In genomic region chr5:10572451-10572850, GRCh38 we compare ENCODE assay signal across 14 cellular contexts. TPM values are rescaled to one million over a fixed set of nuclear protein-coding genes. Genes with fewer than 3 reads are reported as not detected.
DNase-seq lines count a peak whose midpoint lies in the region; ATAC-seq and TF ChIP-seq lines count a peak whose summit lies in the region.
"Had no signal": no experiment of that assay in that cellular context is flagged by ENCODE, and none has a peak within 500 bp of the region (broad histone marks: within the 10 kb centered on the region; RNA-seq: fewer than 3 reads in every experiment).

No MANE protein-coding gene starts in this region.

- peak overlapping the region; percentile 53 for H2AK5ac ChIP-seq in trophoblast cell (ENCODE audit: low read length)

- H4K8ac ChIP-seq in trophoblast cell (ENCODE audit: low read depth, low read length), result no peak overlapping the region

- no peak overlapping the region for H4K91ac ChIP-seq in trophoblast cell (ENCODE audit: low read depth, low read length)

- H3K4me1 ChIP-seq in endodermal cell (ENCODE audit: control insufficient read depth, insufficient read depth, low read length) (peaks cover 5% of the 10 kb centered on the region), trophoblast cell (ENCODE audit: control insufficient read depth in 1 of 2, insufficient read depth in 2 of 2, low read length in 2 of 2) (peaks cover 14 to 22% of the 10 kb centered on the region in 2 experiments), stomach (peaks cover 0 to 16% (median 8%) of the 10 kb centered on the region in 4 donors), colonic mucosa (no peaks in the 10 kb centered on the region)

- peak; percentile 47 for DNase-seq in natural killer cell treated with Interleukin-12 subunit alpha and Interleukin-12 subunit beta and Interleukin-15 and Interleukin-18, amount 100 ng/mL, for 72 hours (ENCODE audit: low spot score)
- DNase-seq in natural killer cell (no peak), endodermal cell (peak; percentile 34), trophoblast cell (no peak), stomach (peak; percentile 17), NCI-H1436 treated with DMSO at 0.1 percent for 48 hours (lab: John Stamatoyannopoulos, UW) (no peak), NCI-H2081 treated with DMSO at 0.1 percent for 48 hours (lab: John Stamatoyannopoulos, UW) (no peak), colonic mucosa (no peak)
- DNase-seq: ACHN; CD4-positive, CD25-positive, alpha-beta regulatory T cell; DMS 273 treated with DMSO at 0.1 percent for 48 hours; GM23248; H7 had no signal

- peaks cover 5 to 12% of the 10 kb centered on the region in 2 donors for H3K4me1 Mint-ChIP-seq in natural killer cell treated with Interleukin-12 subunit alpha and Interleukin-12 subunit beta and Interleukin-15 and Interleukin-18, amount 100 ng/mL, for 72 hours (ENCODE audit: low read depth in 2 of 2)
- H3K4me1 Mint-ChIP-seq in natural killer cell (peaks cover under 1 to 7% of the 10 kb centered on the region in 2 donors), endodermal cell (peaks cover 9% of the 10 kb centered on the region)

- H3K4ac ChIP-seq in trophoblast cell (ENCODE audit: low read depth, low read length), result no peak overlapping the region

- intact Hi-C loops in natural killer cell (cut with micrococcal nuclease), result no loop called here
- intact Hi-C loops in stomach (cut with DNase I; ENCODE audit: low total_unique reads), result no loop called here
- intact Hi-C loops in colonic mucosa (cut with DNase I), result no loop called here

- H3K27ac ChIP-seq in endodermal cell (ENCODE audit: low read depth, low read length) (no peak overlapping the region), trophoblast cell (ENCODE audit: low read depth, low read length) (no peak overlapping the region), stomach (no peak overlapping the region), colonic mucosa (no peak overlapping the region)
- H3K27ac ChIP-seq: GM23248 had no signal

- no peak overlapping the region for H3K18ac ChIP-seq in trophoblast cell (ENCODE audit: low read length)

- no peak overlapping the region for H3K27ac Mint-ChIP-seq in natural killer cell treated with Interleukin-12 subunit alpha and Interleukin-12 subunit beta and Interleukin-15 and Interleukin-18, amount 100 ng/mL, for 72 hours
- no peak overlapping the region for H3K27ac Mint-ChIP-seq in natural killer cell
- H3K27ac Mint-ChIP-seq in endodermal cell, result no peak overlapping the region
- H3K27ac Mint-ChIP-seq: CD4-positive, CD25-positive, alpha-beta regulatory T cell had no signal

- H3K36me3 Mint-ChIP-seq in natural killer cell treated with Interleukin-12 subunit alpha and Interleukin-12 subunit beta and Interleukin-15 and Interleukin-18, amount 100 ng/mL, for 72 hours, result no peaks in the 10 kb centered on the region
- no peaks in the 10 kb centered on the region for H3K36me3 Mint-ChIP-seq in natural killer cell
- peaks cover 9% of the 10 kb centered on the region for H3K36me3 Mint-ChIP-seq in endodermal cell (ENCODE audit: low read depth)
- H3K36me3 Mint-ChIP-seq: CD4-positive, CD25-positive, alpha-beta regulatory T cell had no signal

- no peaks in the 10 kb centered on the region for H3K27me3 ChIP-seq in endodermal cell (ENCODE audit: control insufficient read depth, insufficient read depth, low read length, poor library complexity, severe bottlenecking)
- no peaks in the 10 kb centered on the region for H3K27me3 ChIP-seq in trophoblast cell (ENCODE audit: insufficient read depth, low read length)
- no peaks in the 10 kb centered on the region for H3K27me3 ChIP-seq in stomach
- no peaks in the 10 kb centered on the region for H3K27me3 ChIP-seq in colonic mucosa

- H4K12ac ChIP-seq in trophoblast cell (ENCODE audit: low read depth, low read length), result no peak overlapping the region

- no peak overlapping the region for H3K4me2 ChIP-seq in trophoblast cell (ENCODE audit: low read length)

- ATAC-seq in natural killer cell treated with Interleukin-12 subunit alpha and Interleukin-12 subunit beta and Interleukin-15 and Interleukin-18, amount 100 ng/mL, for 72 hours, result no peak
- no peak for ATAC-seq in natural killer cell

- peak overlapping the region; percentile 25 for H2BK12ac ChIP-seq in trophoblast cell (ENCODE audit: low read length)

- H2AFZ ChIP-seq in trophoblast cell (ENCODE audit: insufficient read depth, low read length, poor library complexity), result no peak overlapping the region
- H2AFZ ChIP-seq: GM23248 had no signal

- no peak for TF ChIP-seq EP300 in stomach (IDR thresholded peaks at IDR 0.05)

- H3K9ac ChIP-seq in endodermal cell (ENCODE audit: extremely low read depth, low read length, poor library complexity, severe bottlenecking) (no peak overlapping the region), trophoblast cell (ENCODE audit: low read length) (no peak overlapping the region), colonic mucosa (ENCODE audit: low read depth in 2 of 2, low read length in 2 of 2) (no peak overlapping the region)
- H3K9ac ChIP-seq: BLaER1 treated with 17β-estradiol and CSF1 and Interleukin-3, amounts not matched to agents 10 nM and 100 nM; GM23248 had no signal

- H2BK120ac ChIP-seq in trophoblast cell (ENCODE audit: insufficient read depth, low read length, poor library complexity), result no peak overlapping the region

- peaks cover 7% of the 10 kb centered on the region for H3K79me1 ChIP-seq in trophoblast cell (ENCODE audit: low read length)

- H3K23ac ChIP-seq in trophoblast cell (ENCODE audit: low read length), result no peak overlapping the region

- H3K9me3 Mint-ChIP-seq in natural killer cell treated with Interleukin-12 subunit alpha and Interleukin-12 subunit beta and Interleukin-15 and Interleukin-18, amount 100 ng/mL, for 72 hours, result no peaks in the 10 kb centered on the region
- H3K9me3 Mint-ChIP-seq in natural killer cell (no peaks in the 10 kb centered on the region), endodermal cell (no peaks in the 10 kb centered on the region)

- no peak for TF ChIP-seq POLR2A in stomach (IDR thresholded peaks at IDR 0.05)

- H3K79me2 ChIP-seq in trophoblast cell (ENCODE audit: control insufficient read depth, insufficient read depth, low read length, poor library complexity), result peaks cover 3% of the 10 kb centered on the region

- TF ChIP-seq CTCF in natural killer cell (IDR thresholded peaks at IDR 0.05) (no peak), endodermal cell (conservative IDR thresholded peaks at IDR 0.05) (no peak), stomach (IDR thresholded peaks at IDR 0.05) (no peak), colonic mucosa (IDR thresholded peaks at IDR 0.05) (no peak)

- no peaks in the 10 kb centered on the region for H3K36me3 ChIP-seq in endodermal cell (ENCODE audit: control insufficient read depth, insufficient read depth, low read length)
- peaks cover 2 to 4% of the 10 kb centered on the region in 2 experiments for H3K36me3 ChIP-seq in trophoblast cell (ENCODE audit: control insufficient read depth in 1 of 2, insufficient read depth in 2 of 2, low read length in 2 of 2)
- H3K36me3 ChIP-seq in stomach, result no peaks in the 10 kb centered on the region
- H3K36me3 ChIP-seq in colonic mucosa, result no peaks in the 10 kb centered on the region

- H3K14ac ChIP-seq in trophoblast cell (ENCODE audit: low read length), result no peak overlapping the region

- H3K9me3 ChIP-seq in endodermal cell (ENCODE audit: control insufficient read depth, low read length) (no peaks in the 10 kb centered on the region), trophoblast cell (ENCODE audit: insufficient read depth, low read depth, low read length) (no peaks in the 10 kb centered on the region), stomach (no peaks in the 10 kb centered on the region), colonic mucosa (no peaks in the 10 kb centered on the region)

- WGBS in endodermal cell (ENCODE audit: insufficient coverage in 1 of 2, insufficient read length in 1 of 2), 2 experiments, result 94 to 96% methylated on average over 6 to 7 of the region's 7 CpGs
- WGBS in trophoblast cell (ENCODE audit: extremely low coverage, insufficient coverage, insufficient read length), result no CpG with 5 or more reads among the region's 7 CpGs
- 85 to 94% (median 89%) methylated on average over 5 to 7 of the region's 7 CpGs for WGBS in stomach, 5 donors

- no peak overlapping the region for H2BK5ac ChIP-seq in trophoblast cell (ENCODE audit: low read depth, low read length, poor library complexity)

- no peak overlapping the region for H3K4me3 Mint-ChIP-seq in natural killer cell treated with Interleukin-12 subunit alpha and Interleukin-12 subunit beta and Interleukin-15 and Interleukin-18, amount 100 ng/mL, for 72 hours
- no peak overlapping the region for H3K4me3 Mint-ChIP-seq in natural killer cell
- H3K4me3 Mint-ChIP-seq in endodermal cell, result no peak overlapping the region
- H3K4me3 Mint-ChIP-seq: CD4-positive, CD25-positive, alpha-beta regulatory T cell had no signal

- no peak overlapping the region for H3K4me3 ChIP-seq in endodermal cell (ENCODE audit: low read length)
- H3K4me3 ChIP-seq in trophoblast cell (ENCODE audit: low read depth, low read length), result no peak overlapping the region
- no peak overlapping the region for H3K4me3 ChIP-seq in stomach
- no peak overlapping the region for H3K4me3 ChIP-seq in colonic mucosa
- H3K4me3 ChIP-seq: BLaER1 treated with 17β-estradiol and CSF1 and Interleukin-3, amounts not matched to agents 10 nM and 100 nM; GM23248 had no signal

- no peaks in the 10 kb centered on the region for H3K27me3 Mint-ChIP-seq in natural killer cell treated with Interleukin-12 subunit alpha and Interleukin-12 subunit beta and Interleukin-15 and Interleukin-18, amount 100 ng/mL, for 72 hours
- H3K27me3 Mint-ChIP-seq in natural killer cell (ENCODE audit: low read depth in 2 of 2) (no peaks in the 10 kb centered on the region), endodermal cell (ENCODE audit: insufficient read depth) (peaks cover 12% of the 10 kb centered on the region)
- H3K27me3 Mint-ChIP-seq: CD4-positive, CD25-positive, alpha-beta regulatory T cell had no signal

RNA-seq across cellular contexts. Expression of gene ANKRD33B, which starts 8.6 kb away (rescaled TPM):
- total RNA-seq in natural killer cell treated with Interleukin-12 subunit alpha and Interleukin-12 subunit beta and Interleukin-15 and Interleukin-18, amount 100 ng/mL, for 72 hours, result 10 to 100 TPM; 10.9 to 18.9 TPM
- total RNA-seq in natural killer cell, result 1 to 10 TPM; 2.4 to 4.3 (median 3.9) TPM
- 10 to 100 TPM; 21.9 to 37.2 TPM for total RNA-seq in endodermal cell
- polyA plus RNA-seq in endodermal cell (2013, experiment 1 of 2), result 2.1 TPM
- 1.8 TPM for polyA plus RNA-seq in endodermal cell (2013, experiment 2 of 2)
- 11.4 and 11.6 TPM in 2 replicates for polyA plus RNA-seq in trophoblast cell (2013)
- 1 to 10 TPM in 4 of 5 donors, under 1 TPM in 1; 0.45 to 6.4 (median 2.8) TPM for total RNA-seq in stomach
- 1 to 10 TPM in 1 of 3 donors, under 1 TPM in 2; 0.50 to 2.1 (median 0.58) TPM for polyA plus RNA-seq in stomach
- under 1 TPM; 0.47 to 0.66 TPM for total RNA-seq in colonic mucosa

Comparison
In these comparisons a context has a peak if more than half of its experiments do, and no peak if none do; other contexts are left out.
1. DNase-seq: peak in natural killer cell treated with Interleukin-12 subunit alpha and Interleukin-12 subunit beta and Interleukin-15 and Interleukin-18, amount 100 ng/mL, for 72 hours (single experiment), endodermal cell (single experiment) and stomach (single experiment); none in natural killer cell (single experiment), trophoblast cell (0 of 2), NCI-H1436 treated with DMSO at 0.1 percent for 48 hours (single experiment), NCI-H2081 treated with DMSO at 0.1 percent for 48 hours (single experiment) and colonic mucosa (single experiment).